Comparison of ENCODE assay signal across 8 cellular contexts in the genomic region with DNA sequence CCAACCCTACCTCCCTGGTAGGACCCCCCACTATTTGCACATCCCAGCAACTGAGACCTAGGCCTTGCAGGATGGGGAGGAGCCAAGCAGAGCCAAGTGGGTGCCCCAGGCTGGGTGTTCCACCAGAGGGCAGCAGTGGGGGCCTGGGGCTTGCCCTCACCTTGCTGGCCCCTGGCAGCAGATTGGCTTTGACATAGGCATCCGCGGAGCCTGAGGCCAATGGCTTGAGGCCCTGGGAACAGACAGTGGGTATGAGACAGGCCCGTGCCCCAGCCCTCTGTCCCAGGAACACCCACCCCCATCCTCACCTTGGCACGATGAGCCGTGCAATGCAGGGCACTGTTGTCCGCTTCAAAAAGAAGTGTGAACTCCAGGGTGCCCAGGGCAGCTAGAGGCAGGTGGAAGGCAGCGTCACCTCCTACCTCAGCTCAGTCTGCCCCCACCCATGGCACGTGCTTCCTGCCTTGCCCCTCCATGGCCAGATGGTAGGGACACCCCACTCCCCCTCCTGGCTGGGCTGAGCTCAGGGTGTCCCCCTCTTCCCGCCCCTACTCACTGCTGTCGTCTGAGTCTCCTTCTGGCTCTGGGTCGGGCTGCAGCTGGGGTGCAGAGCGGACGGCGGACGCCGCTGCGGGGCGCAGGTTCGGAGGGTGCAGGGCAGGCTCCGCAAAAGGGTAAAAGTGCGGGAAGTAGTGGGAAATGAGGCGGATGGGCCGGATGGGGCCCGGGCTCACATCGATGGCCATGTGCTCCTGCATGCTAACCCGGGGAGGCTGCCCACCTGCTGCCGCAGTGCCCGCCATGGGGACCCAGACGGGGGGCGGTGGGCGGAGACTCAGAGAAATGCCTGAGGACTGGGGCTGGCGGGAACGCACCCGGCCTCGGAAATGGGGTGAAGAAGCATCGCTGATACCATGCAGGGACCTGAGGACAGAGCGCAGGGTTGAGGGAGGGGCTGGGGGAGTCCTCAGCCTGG. TPM values are rescaled to one million over a fixed set of nuclear protein-coding genes. Genes with fewer than 3 reads are reported as not detected.
DNase-seq lines count a peak whose midpoint lies in the region; ATAC-seq and TF ChIP-seq lines count a peak whose summit lies in the region.

No MANE protein-coding gene starts in this region.

- H3K27ac ChIP-seq in stomach: no peak overlapping the region

- no peaks in the 10 kb centered on the region for H3K9me3 ChIP-seq in stomach

- TF ChIP-seq CTCF in AG09319 (IDR thresholded peaks at IDR 0.05; ENCODE audit: low read depth, low read length) (peak; percentile 36), GM20000 (IDR thresholded peaks at IDR 0.05; ENCODE audit: extremely low read depth, missing control alignments) (peak; percentile 52), kidney epithelial cell (IDR thresholded peaks at IDR 0.05; ENCODE audit: insufficient read depth, low read length, poor library complexity, severe bottlenecking) (peak; percentile 66), stomach (IDR thresholded peaks at IDR 0.05) (peak in 5 of 7 experiments; percentile 23 to 48 (median 32))

- peaks cover 16 to 27% (median 20%) of the 10 kb centered on the region in 4 donors for H3K4me1 ChIP-seq in stomach

- no peak for ATAC-seq in HG03565 (IDR thresholded peaks at IDR 0.05; ENCODE audit: unreplicated experiment)

- H3K9me3 Mint-ChIP-seq in activated naive CD8-positive, alpha-beta T cell treated with anti-CD3 and anti-CD28 coated beads for 36 hours: no peaks in the 10 kb centered on the region

- peaks cover 11% of the 10 kb centered on the region for H3K27me3 Mint-ChIP-seq in activated naive CD8-positive, alpha-beta T cell treated with anti-CD3 and anti-CD28 coated beads for 36 hours

- DNase-seq in AG09319 (ENCODE audit: extremely low read depth, low read depth) (no peak), GM20000 (ENCODE audit: low spot score) (peak; percentile 73), RPMI7951 (ENCODE audit: low read depth) (peak; percentile 13), kidney epithelial cell (ENCODE audit: low read depth) (no peak), stomach (peak; percentile 62), NCI-H187 (lab: John Stamatoyannopoulos, UW) (no peak)
- DNase-seq in activated naive CD8-positive, alpha-beta T cell treated with anti-CD3 and anti-CD28 coated beads for 36 hours: peak; percentile 78

- H3K36me3 ChIP-seq in kidney epithelial cell (ENCODE audit: control insufficient read depth, insufficient read depth, low read length) (no peaks in the 10 kb centered on the region), stomach (peaks cover 16 to 28% (median 25%) of the 10 kb centered on the region in 4 donors)

- H3K27ac Mint-ChIP-seq in activated naive CD8-positive, alpha-beta T cell treated with anti-CD3 and anti-CD28 coated beads for 36 hours: peak overlapping the region; percentile 74

- no peak for TF ChIP-seq EP300 in stomach (IDR thresholded peaks at IDR 0.05)

- peaks cover 16% of the 10 kb centered on the region for H3K4me1 Mint-ChIP-seq in activated naive CD8-positive, alpha-beta T cell treated with anti-CD3 and anti-CD28 coated beads for 36 hours

- peaks cover 24% of the 10 kb centered on the region for H3K27me3 ChIP-seq in kidney epithelial cell (ENCODE audit: control insufficient read depth, insufficient read depth, low read length)
- H3K27me3 ChIP-seq in stomach: peaks cover 0 to 32% (median 5%) of the 10 kb centered on the region in 3 donors

- H3K4me3 Mint-ChIP-seq in activated naive CD8-positive, alpha-beta T cell treated with anti-CD3 and anti-CD28 coated beads for 36 hours: peak overlapping the region; percentile 76

- intact Hi-C loops in stomach (cut with DNase I; ENCODE audit: low total_unique reads): no loop called here

- TF ChIP-seq POLR2A in stomach (IDR thresholded peaks at IDR 0.05): no peak

- H3K4me3 ChIP-seq in kidney epithelial cell (ENCODE audit: low read depth, low read length) (no peak overlapping the region), stomach (no peak overlapping the region)

- WGBS in stomach, 5 donors: 27 to 50% (median 35%) methylated on average over 31 to 37 of the region's 37 CpGs

- no peaks in the 10 kb centered on the region for H3K36me3 Mint-ChIP-seq in activated naive CD8-positive, alpha-beta T cell treated with anti-CD3 and anti-CD28 coated beads for 36 hours

RNA-seq across cellular contexts. Expression of gene NDUFV1, which starts 9.0 kb away (rescaled TPM):
- 203 and 251 TPM in 2 replicates for total RNA-seq in RPMI7951 (2014; rRNA removed; shearing (Covaris generic))
- total RNA-seq in activated naive CD8-positive, alpha-beta T cell treated with anti-CD3 and anti-CD28 coated beads for 36 hours: 100 to 1,000 TPM; 317 to 321 TPM
- total RNA-seq in kidney epithelial cell (229 and 262 TPM in 2 replicates), stomach (100 to 1,000 TPM; 186 to 806 (median 497) TPM)
- 100 to 1,000 TPM; 148 to 193 (median 181) TPM for polyA plus RNA-seq in stomach

RNA-seq across cellular contexts. Expression of gene NUDT8, which starts 14.0 kb away (rescaled TPM):
- total RNA-seq in RPMI7951 (2014; rRNA removed; shearing (Covaris generic)): 7.2 and 11.6 TPM in 2 replicates
- 10 to 100 TPM; 30.2 to 31.0 TPM for total RNA-seq in activated naive CD8-positive, alpha-beta T cell treated with anti-CD3 and anti-CD28 coated beads for 36 hours
- total RNA-seq in kidney epithelial cell (5.1 TPM in 2 replicates), stomach (100 to 1,000 TPM in 1 of 5 donors, 1 to 10 TPM in 2, not detected in 2; 4.6 to 333 (median 8.8) TPM)
- 10 to 100 TPM; 15.0 to 41.0 (median 19.5) TPM for polyA plus RNA-seq in stomach

RNA-seq across cellular contexts. Expression of gene TBX10, which starts 23.8 kb away (rescaled TPM):
- not detected in 2 replicates for total RNA-seq in RPMI7951 (2014; rRNA removed; shearing (Covaris generic))
- total RNA-seq in activated naive CD8-positive, alpha-beta T cell treated with anti-CD3 and anti-CD28 coated beads for 36 hours: not detected
- total RNA-seq in kidney epithelial cell (not detected in 2 replicates), stomach (not detected)
- polyA plus RNA-seq in stomach: not detected

RNA-seq across cellular contexts. Expression of gene GSTP1, which starts 32.1 kb away (rescaled TPM):
- 1,090 and 1,270 TPM in 2 replicates for total RNA-seq in RPMI7951 (2014; rRNA removed; shearing (Covaris generic))
- 100 to 1,000 TPM; 452 to 465 TPM for total RNA-seq in activated naive CD8-positive, alpha-beta T cell treated with anti-CD3 and anti-CD28 coated beads for 36 hours
- total RNA-seq in kidney epithelial cell (1,390 and 1,923 TPM in 2 replicates), stomach (100 to 1,000 TPM; 393 to 726 (median 523) TPM)
- 1,000 to 10,000 TPM in 2 of 3 donors, 100 to 1,000 TPM in 1; 670 to 2,840 (median 1,703) TPM for polyA plus RNA-seq in stomach

RNA-seq across cellular contexts. Expression of gene ACY3, which starts 34.8 kb away (rescaled TPM):
- 0.96 TPM in 1 of 2 replicates, not detected in the other for total RNA-seq in RPMI7951 (2014; rRNA removed; shearing (Covaris generic))
- total RNA-seq in activated naive CD8-positive, alpha-beta T cell treated with anti-CD3 and anti-CD28 coated beads for 36 hours: under 1 TPM; 0.27 to 0.70 TPM
- 0.21 TPM in 1 of 2 replicates, not detected in the other for total RNA-seq in kidney epithelial cell
- 10 to 100 TPM in 1 of 5 donors, 1 to 10 TPM in 2, under 1 TPM in 1, not detected in 1; 0.45 to 17.1 (median 1.1) TPM for total RNA-seq in stomach
- polyA plus RNA-seq in stomach: 1 to 10 TPM; 7.5 to 9.1 (median 8.7) TPM

Comparison
In these comparisons a context has a peak if more than half of its experiments do, and no peak if none do; other contexts are left out.
1. DNase-seq: peak in GM20000 (single experiment), RPMI7951 (single experiment), activated naive CD8-positive, alpha-beta T cell treated with anti-CD3 and anti-CD28 coated beads for 36 hours (single experiment) and stomach (single experiment); none in AG09319 (single experiment), kidney epithelial cell (single experiment) and NCI-H187 (0 of 2).
2. Peak in every context shown above with its lines, with median percentiles within 50 percentile points of each other: CTCF ChIP-seq.